ENCODE assay signal across 17 cellular contexts in genomic region chr4:148061795-148062194, GRCh38.
DNase-seq lines count a peak whose midpoint lies in the region; ATAC-seq, FAIRE-seq and TF ChIP-seq lines count a peak whose summit lies in the region.
"Had no signal": no experiment of that assay in that cellular context is flagged by ENCODE, and none has a peak within 500 bp of the region (broad histone marks: within the 10 kb centered on the region; RNA-seq: fewer than 3 reads in every experiment).

No MANE protein-coding gene starts in this region.

- H3K4me1 Mint-ChIP-seq in CD8-positive, alpha-beta T cell (ENCODE audit: low read depth): peaks cover 69% of the 10 kb centered on the region
- peaks cover 48% of the 10 kb centered on the region for H3K4me1 Mint-ChIP-seq in T-helper 17 cell

- H4K8ac ChIP-seq in mesenchymal stem cell (ENCODE audit: low read length): no peak overlapping the region

- TF ChIP-seq CTCF in CD8-positive, alpha-beta T cell (IDR thresholded peaks at IDR 0.05): no peak

- no peak for TF ChIP-seq POLR2A in GM12892 (IDR thresholded peaks at IDR 0.05; ENCODE audit: low read depth, low read length)

- H3K27me3 ChIP-seq in CD8-positive, alpha-beta T cell (ENCODE audit: insufficient read depth, low read length): no peaks in the 10 kb centered on the region
- no peaks in the 10 kb centered on the region for H3K27me3 ChIP-seq in mesenchymal stem cell (ENCODE audit: control insufficient read depth in 1 of 2, insufficient read depth in 1 of 2, low read length in 2 of 2)
- H3K27me3 ChIP-seq: cardiac muscle cell, neural progenitor cell had no signal

- H3K27me3 Mint-ChIP-seq in CD8-positive, alpha-beta T cell (ENCODE audit: low read depth): no peaks in the 10 kb centered on the region
- H3K27me3 Mint-ChIP-seq in T-helper 17 cell: no peaks in the 10 kb centered on the region

- H3K79me1 ChIP-seq in mesenchymal stem cell (replicated peaks; ENCODE audit: low read length, poor library complexity, severe bottlenecking): peaks cover 49% of the 10 kb centered on the region

- no peak for ATAC-seq in CD8-positive, alpha-beta T cell
- ATAC-seq in T-helper 17 cell: no peak
- ATAC-seq in HG03469 (IDR thresholded peaks at IDR 0.05; ENCODE audit: unreplicated experiment): no peak
- ATAC-seq: stimulated activated naive CD8-positive, alpha-beta T cell treated with anti-CD3 and anti-CD28 coated beads, Interleukin-15, Interleukin-2, amounts not matched to agents 100 U/mL and 50 U/mL, for 24 hours had no signal

- no peak overlapping the region for H3K27ac ChIP-seq in CD8-positive, alpha-beta T cell (ENCODE audit: low read depth, low read length)
- no peak overlapping the region for H3K27ac ChIP-seq in mesenchymal stem cell (ENCODE audit: low read length, poor library complexity, severe bottlenecking)
- H3K27ac ChIP-seq: C4-2B, cardiac muscle cell, neural progenitor cell had no signal

- no peaks in the 10 kb centered on the region for H3K9me3 ChIP-seq in CD8-positive, alpha-beta T cell (ENCODE audit: low read length)
- H3K9me3 ChIP-seq in T-helper 17 cell (ENCODE audit: control insufficient read depth, low read length, poor library complexity, severe bottlenecking) (no peaks in the 10 kb centered on the region), mesenchymal stem cell (ENCODE audit: control insufficient read depth, low read length) (no peaks in the 10 kb centered on the region)

- H3K9me3 Mint-ChIP-seq in CD8-positive, alpha-beta T cell: peaks cover 2% of the 10 kb centered on the region
- H3K9me3 Mint-ChIP-seq: neural progenitor cell had no signal

- CTCF ChIA-PET in CD8-positive, alpha-beta T cell (lab: Charles Lee): interaction anchor here (0.7 to 1.4 kb wide), 2 partner anchors 8 to 9 kb away, joined by 3 to 4 read pairs; no protein-coding TSS in a partner anchor

- DNase-seq in CD8-positive, alpha-beta T cell: no peak
- DNase-seq in GM12892 (ENCODE audit: insufficient read length) (no peak), T-helper 17 cell (no peak), mesenchymal stem cell (no peak), dermis blood vessel endothelial cell (no peak)
- no peak for DNase-seq in stimulated activated CD4-positive, alpha-beta T cell treated with anti-CD3 and anti-CD28 coated beads, Interleukin-2, amount 100 ng/mL, for 48 hours
- DNase-seq: activated naive CD4-positive, alpha-beta T cell; NCI-H146; SHP77 treated with DMSO at 0.1 percent for 48 hours; stimulated activated naive CD8-positive, alpha-beta T cell treated with anti-CD3 and anti-CD28 coated beads, Interleukin-15, Interleukin-2, amounts not matched to agents 100 U/mL and 50 U/mL, for 24 hours had no signal

- no peak overlapping the region for H2BK120ac ChIP-seq in mesenchymal stem cell (ENCODE audit: low read depth, low read length)

- POLR2A ChIA-PET in CD8-positive, alpha-beta T cell (lab: Charles Lee): interaction anchor here (1.9 to 3.4 kb wide), 2 partner anchors 9 to 382 kb away, joined by 10 to 48 read pairs; partner anchors contain the start of gene NR3C2

- H3K18ac ChIP-seq in mesenchymal stem cell (ENCODE audit: low read depth in 1 of 2, low read length in 2 of 2): peak overlapping the region; percentile 12 to 13

- no peak overlapping the region for H3K14ac ChIP-seq in mesenchymal stem cell (ENCODE audit: low read length in 2 of 2)

- H3K36me3 ChIP-seq in CD8-positive, alpha-beta T cell (ENCODE audit: insufficient read depth, low read length): no peaks in the 10 kb centered on the region
- peaks cover 18 to 60% of the 10 kb centered on the region in 2 experiments for H3K36me3 ChIP-seq in mesenchymal stem cell (ENCODE audit: control insufficient read depth in 1 of 2, insufficient read depth in 2 of 2, low read depth in 1 of 2, low read length in 2 of 2)
- H3K36me3 ChIP-seq: cardiac muscle cell, neural progenitor cell had no signal

- peak overlapping the region; percentile 24 for H2BK5ac ChIP-seq in mesenchymal stem cell (ENCODE audit: low read depth, low read length, poor library complexity, severe bottlenecking)

- H3K4me1 ChIP-seq in CD8-positive, alpha-beta T cell (ENCODE audit: insufficient read depth, low read length): peaks cover 51% of the 10 kb centered on the region
- peaks cover 12% of the 10 kb centered on the region for H3K4me1 ChIP-seq in mesenchymal stem cell (ENCODE audit: control insufficient read depth, insufficient read depth, low read depth, low read length)

- H2BK12ac ChIP-seq in mesenchymal stem cell (ENCODE audit: low read length in 2 of 2): no peak overlapping the region

- 62% methylated on average over 8 of the region's 8 CpGs for WGBS in mesenchymal stem cell

- peak overlapping the region; percentile 98 for H3K27ac Mint-ChIP-seq in CD8-positive, alpha-beta T cell
- peak overlapping the region; percentile 85 for H3K27ac Mint-ChIP-seq in T-helper 17 cell
- H3K27ac Mint-ChIP-seq: neural progenitor cell had no signal

- intact Hi-C loops in CD8-positive, alpha-beta T cell (cut with DNase I, micrococcal nuclease): no loop called here

- H2AFZ ChIP-seq in mesenchymal stem cell (ENCODE audit: low read depth, low read length): no peak overlapping the region
- H2AFZ ChIP-seq: neural progenitor cell had no signal

- H4K91ac ChIP-seq in mesenchymal stem cell (ENCODE audit: low read length): peak overlapping the region; percentile 35

- peak overlapping the region; percentile 84 for H3K4me3 Mint-ChIP-seq in CD8-positive, alpha-beta T cell
- H3K4me3 Mint-ChIP-seq in T-helper 17 cell: no peak overlapping the region
- H3K4me3 Mint-ChIP-seq: neural progenitor cell had no signal

- H3K36me3 Mint-ChIP-seq in CD8-positive, alpha-beta T cell: peaks cover 44% of the 10 kb centered on the region
- H3K36me3 Mint-ChIP-seq in T-helper 17 cell (ENCODE audit: low read depth): peaks cover 6% of the 10 kb centered on the region
- H3K36me3 Mint-ChIP-seq: IgD-negative memory B cell had no signal

- H2BK15ac ChIP-seq in mesenchymal stem cell (ENCODE audit: low read depth, poor library complexity, severe bottlenecking): no peak overlapping the region

- FAIRE-seq in GM12892 (lab: Jason Lieb, UNC): peak; percentile 17
- FAIRE-seq: G401.6, TTC549 had no signal

- no peak overlapping the region for H3K4me2 ChIP-seq in mesenchymal stem cell (ENCODE audit: low read length, poor library complexity, severe bottlenecking)
- H3K4me2 ChIP-seq: neural progenitor cell had no signal

- H3K4ac ChIP-seq in mesenchymal stem cell (ENCODE audit: low read depth in 1 of 2, low read length in 2 of 2): no peak overlapping the region

- no peak overlapping the region for H3K4me3 ChIP-seq in CD8-positive, alpha-beta T cell (ENCODE audit: low read depth, low read length)
- no peak overlapping the region for H3K4me3 ChIP-seq in mesenchymal stem cell (ENCODE audit: insufficient read depth in 1 of 2, low read depth in 1 of 2, low read length in 2 of 2)
- H3K4me3 ChIP-seq: cardiac muscle cell, neural progenitor cell had no signal

- H3K23ac ChIP-seq in mesenchymal stem cell (ENCODE audit: low read length in 2 of 2): peak overlapping the region in 1 of 2 experiments; percentile 63

- no peak overlapping the region for H3K9ac ChIP-seq in mesenchymal stem cell (ENCODE audit: low read length)
- H3K9ac ChIP-seq: neural progenitor cell had no signal

- no peak overlapping the region for H2AK5ac ChIP-seq in mesenchymal stem cell (ENCODE audit: low read length, severe bottlenecking)
